In genomic region chrX:41332988-41333743, GRCh38 we compare ENCODE assay signal across 8 cellular contexts. TPM values are rescaled to one million over a fixed set of nuclear protein-coding genes. Genes with fewer than 3 reads are reported as not detected.
DNase-seq lines count a peak whose midpoint lies in the region; ATAC-seq, FAIRE-seq and TF ChIP-seq lines count a peak whose summit lies in the region.

No MANE protein-coding gene starts in this region.

- DNase-seq in ACHN (peak; percentile 79), NCI-H345 (lab: John Stamatoyannopoulos, UW) (peak; percentile 95), cerebellar cortex (ENCODE audit: low spot score) (peak; percentile 88), kidney (peak; percentile 97)
- peak; percentile 86 for DNase-seq in activated CD4-positive, CD25-positive, alpha-beta regulatory T cell treated with anti-CD3 and anti-CD28 coated beads, Interleukin-2, amount 50 U/mL, for 72 hours
- peak; percentile 88 for DNase-seq in stimulated activated CD4-positive, alpha-beta T cell treated with anti-CD3 and anti-CD28 coated beads, Interleukin-15, amount 100 ng/mL, for 24 hours

- ATAC-seq in GM18909 (IDR thresholded peaks at IDR 0.05; ENCODE audit: poor library complexity, unreplicated experiment) (peak; percentile 53), HG03280 (IDR thresholded peaks at IDR 0.05; ENCODE audit: unreplicated experiment) (peak; percentile 40)

- peak overlapping the region; percentile 99 to 100 for H3K27ac ChIP-seq in kidney (ENCODE audit: low read depth in 2 of 2, low read length in 2 of 2)

- H3K4me3 ChIP-seq in kidney (ENCODE audit: low read length in 2 of 2) = peak overlapping the region; percentile 88 to 89

- H3K36me3 ChIP-seq in kidney (ENCODE audit: control insufficient read depth in 1 of 2, insufficient read depth in 2 of 2, low read length in 2 of 2) = no peaks in the 10 kb centered on the region

- no peak for FAIRE-seq in kidney (lab: Jason Lieb, UNC)

- TF ChIP-seq CTCF in kidney (IDR thresholded peaks at IDR 0.05; ENCODE audit: borderline replicate concordance, extremely low read depth, insufficient read depth) = no peak

- in situ Hi-C loops in ACHN (cut with HindIII; ENCODE audit: low pct_ligation_motif_present, low pct_unique_long_range_greater_than_20kb, low sequenced_read_pairs) = no loop called here

- intact Hi-C loops in kidney (cut with DNase I) = no loop called here

- H3K9ac ChIP-seq in kidney (ENCODE audit: low read length in 2 of 2) = peak overlapping the region; percentile 98 to 100

- no peaks in the 10 kb centered on the region for H3K4me1 ChIP-seq in kidney (ENCODE audit: control insufficient read depth in 1 of 2, insufficient read depth in 1 of 2, low read depth in 1 of 2, low read length in 2 of 2)

- H3K9me3 ChIP-seq in kidney (ENCODE audit: control insufficient read depth in 1 of 2, low read length in 2 of 2) = no peaks in the 10 kb centered on the region

RNA-seq across cellular contexts. Expression of gene DDX3X, which starts 0.8 kb away (rescaled TPM):
- 275 TPM for total RNA-seq in kidney
- 43.6 TPM for polyA plus RNA-seq in kidney (ENCODE audit: insufficient read depth, low read depth, low replicate concordance)

Comparison
In these comparisons a context has a peak if more than half of its experiments do, and no peak if none do; other contexts are left out.
1. Peak in every context shown above with its lines: DNase-seq, ATAC-seq, H3K4me3 ChIP-seq and H3K27ac ChIP-seq.